Comparison of ENCODE assay signal across 35 cellular contexts in genomic region chr6:102051001-102051400, GRCh38.
"Had no signal": no experiment of that assay in that cellular context is flagged by ENCODE, and none has a peak within 500 bp of the region (broad histone marks: within the 10 kb centered on the region; RNA-seq: fewer than 3 reads in every experiment).

No MANE protein-coding gene starts in this region.

- H3K9me3 ChIP-seq: MG63 had no signal

- H3K9ac ChIP-seq: KMS-11 had no signal

- DNase-seq: Karpas-422, Kasumi-1, KG1, MG63, MM.1S, MV-4-11, NCI-H1048, NCI-H1092, NCI-H1092 treated with DMSO at 0.1 percent for 48 hours, NCI-H1105, NCI-H1105 treated with DMSO at 0.1 percent for 48 hours, NCI-H1417, NCI-H1417 treated with DMSO at 0.1 percent for 48 hours, NCI-H1436, NCI-H1436 treated with DMSO at 0.1 percent for 48 hours, NCI-H1694, NCI-H1694 treated with DMSO at 0.1 percent for 48 hours, NCI-H187, NCI-H187 treated with DMSO at 0.1 percent for 48 hours, NCI-H1930, NCI-H2029, NCI-H2029 treated with DMSO at 0.1 percent for 48 hours, NCI-H2081, NCI-H2081 treated with DMSO at 0.1 percent for 48 hours, NCI-H2107, NCI-H2171, NCI-H2171 treated with DMSO at 0.1 percent for 48 hours, NCI-H2227 treated with DMSO at 0.1 percent for 48 hours, NCI-H226, NCI-H345, NCI-H446, NCI-H446 treated with DMSO at 0.1 percent for 48 hours, NCI-H510A, NCI-H510A treated with DMSO at 0.1 percent for 48 hours had no signal

- H3K27me3 ChIP-seq: MG63 had no signal

- H3K27ac ChIP-seq: KMS-11 had no signal

- H3K36me3 ChIP-seq: MG63 had no signal

- H3K4me3 ChIP-seq: MG63 had no signal
